2 cellular contexts compared by ENCODE assay signal in the genomic region with DNA sequence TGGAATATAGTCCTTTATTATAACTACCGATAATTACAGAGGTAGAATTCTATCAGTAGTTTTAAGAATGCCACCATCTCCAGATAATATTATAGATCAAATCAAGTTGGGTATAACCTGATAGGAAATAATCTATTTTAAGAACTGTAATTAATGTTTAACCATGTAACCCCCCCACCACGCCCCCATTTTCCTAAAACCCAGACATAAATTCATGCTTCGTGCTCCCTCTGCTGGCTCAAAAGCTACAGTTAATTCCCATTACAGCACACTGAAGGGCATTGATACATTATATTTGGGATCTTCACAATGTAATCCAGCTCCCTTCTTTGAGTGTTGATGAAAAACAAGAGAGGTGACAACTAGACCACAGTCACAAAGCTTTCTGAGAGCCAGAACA.
TF ChIP-seq lines count a peak whose summit lies in the region.

No MANE protein-coding gene starts in this region.

TF ChIP-seq in GM12878, 131 proteins besides CTCF, POLR2A, EP300 and RAD21 (continued from another document):
- TF ChIP-seq ZNF217 (IDR thresholded peaks at IDR 0.05) (no peak), NFYA (IDR thresholded peaks at IDR 0.05; ENCODE audit: borderline replicate concordance, low read depth, low read length) (no peak), HCFC1 (IDR thresholded peaks at IDR 0.05; ENCODE audit: low read length) (no peak), SUPT20H (IDR thresholded peaks at IDR 0.05; ENCODE audit: borderline replicate concordance, control insufficient read depth, low read depth, low read length) (no peak), CBX3 (IDR thresholded peaks at IDR 0.05; ENCODE audit: borderline replicate concordance, low read depth) (no peak), SMC3 (IDR thresholded peaks at IDR 0.05; ENCODE audit: borderline replicate concordance, low read length) (peak; percentile 75; the same call in 1 of the 2 replicates), SREBF2 (IDR thresholded peaks at IDR 0.05; ENCODE audit: low read length) (no peak), MXI1 (IDR thresholded peaks at IDR 0.05; ENCODE audit: low read depth, low read length) (no peak), YY1 (IDR thresholded peaks at IDR 0.05; ENCODE audit: low read depth, low read length) (0 out of 2 replicates have a peak, but pooled peaks have one; percentile 21), STAT1 (conservative IDR thresholded peaks at IDR 0.05) (no peak), SRF (IDR thresholded peaks at IDR 0.05; ENCODE audit: low read depth in 2 of 2, low read length in 2 of 2) (no peak), JUNB (IDR thresholded peaks at IDR 0.05) (no peak)
- TF ChIP-seq, protein P1, sequence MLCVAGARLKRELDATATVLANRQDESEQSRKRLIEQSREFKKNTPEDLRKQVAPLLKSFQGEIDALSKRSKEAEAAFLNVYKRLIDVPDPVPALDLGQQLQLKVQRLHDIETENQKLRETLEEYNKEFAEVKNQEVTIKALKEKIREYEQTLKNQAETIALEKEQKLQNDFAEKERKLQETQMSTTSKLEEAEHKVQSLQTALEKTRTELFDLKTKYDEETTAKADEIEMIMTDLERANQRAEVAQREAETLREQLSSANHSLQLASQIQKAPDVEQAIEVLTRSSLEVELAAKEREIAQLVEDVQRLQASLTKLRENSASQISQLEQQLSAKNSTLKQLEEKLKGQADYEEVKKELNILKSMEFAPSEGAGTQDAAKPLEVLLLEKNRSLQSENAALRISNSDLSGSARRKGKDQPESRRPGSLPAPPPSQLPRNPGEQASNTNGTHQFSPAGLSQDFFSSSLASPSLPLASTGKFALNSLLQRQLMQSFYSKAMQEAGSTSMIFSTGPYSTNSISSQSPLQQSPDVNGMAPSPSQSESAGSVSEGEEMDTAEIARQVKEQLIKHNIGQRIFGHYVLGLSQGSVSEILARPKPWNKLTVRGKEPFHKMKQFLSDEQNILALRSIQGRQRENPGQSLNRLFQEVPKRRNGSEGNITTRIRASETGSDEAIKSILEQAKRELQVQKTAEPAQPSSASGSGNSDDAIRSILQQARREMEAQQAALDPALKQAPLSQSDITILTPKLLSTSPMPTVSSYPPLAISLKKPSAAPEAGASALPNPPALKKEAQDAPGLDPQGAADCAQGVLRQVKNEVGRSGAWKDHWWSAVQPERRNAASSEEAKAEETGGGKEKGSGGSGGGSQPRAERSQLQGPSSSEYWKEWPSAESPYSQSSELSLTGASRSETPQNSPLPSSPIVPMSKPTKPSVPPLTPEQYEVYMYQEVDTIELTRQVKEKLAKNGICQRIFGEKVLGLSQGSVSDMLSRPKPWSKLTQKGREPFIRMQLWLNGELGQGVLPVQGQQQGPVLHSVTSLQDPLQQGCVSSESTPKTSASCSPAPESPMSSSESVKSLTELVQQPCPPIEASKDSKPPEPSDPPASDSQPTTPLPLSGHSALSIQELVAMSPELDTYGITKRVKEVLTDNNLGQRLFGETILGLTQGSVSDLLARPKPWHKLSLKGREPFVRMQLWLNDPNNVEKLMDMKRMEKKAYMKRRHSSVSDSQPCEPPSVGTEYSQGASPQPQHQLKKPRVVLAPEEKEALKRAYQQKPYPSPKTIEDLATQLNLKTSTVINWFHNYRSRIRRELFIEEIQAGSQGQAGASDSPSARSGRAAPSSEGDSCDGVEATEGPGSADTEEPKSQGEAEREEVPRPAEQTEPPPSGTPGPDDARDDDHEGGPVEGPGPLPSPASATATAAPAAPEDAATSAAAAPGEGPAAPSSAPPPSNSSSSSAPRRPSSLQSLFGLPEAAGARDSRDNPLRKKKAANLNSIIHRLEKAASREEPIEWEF (IDR thresholded peaks at IDR 0.05; ENCODE audit: insufficient replicate concordance, low read depth, low read length), result no peak

TF ChIP-seq in liver, 16 proteins besides CTCF, POLR2A, EP300 and RAD21:
- TF ChIP-seq, protein P2, sequence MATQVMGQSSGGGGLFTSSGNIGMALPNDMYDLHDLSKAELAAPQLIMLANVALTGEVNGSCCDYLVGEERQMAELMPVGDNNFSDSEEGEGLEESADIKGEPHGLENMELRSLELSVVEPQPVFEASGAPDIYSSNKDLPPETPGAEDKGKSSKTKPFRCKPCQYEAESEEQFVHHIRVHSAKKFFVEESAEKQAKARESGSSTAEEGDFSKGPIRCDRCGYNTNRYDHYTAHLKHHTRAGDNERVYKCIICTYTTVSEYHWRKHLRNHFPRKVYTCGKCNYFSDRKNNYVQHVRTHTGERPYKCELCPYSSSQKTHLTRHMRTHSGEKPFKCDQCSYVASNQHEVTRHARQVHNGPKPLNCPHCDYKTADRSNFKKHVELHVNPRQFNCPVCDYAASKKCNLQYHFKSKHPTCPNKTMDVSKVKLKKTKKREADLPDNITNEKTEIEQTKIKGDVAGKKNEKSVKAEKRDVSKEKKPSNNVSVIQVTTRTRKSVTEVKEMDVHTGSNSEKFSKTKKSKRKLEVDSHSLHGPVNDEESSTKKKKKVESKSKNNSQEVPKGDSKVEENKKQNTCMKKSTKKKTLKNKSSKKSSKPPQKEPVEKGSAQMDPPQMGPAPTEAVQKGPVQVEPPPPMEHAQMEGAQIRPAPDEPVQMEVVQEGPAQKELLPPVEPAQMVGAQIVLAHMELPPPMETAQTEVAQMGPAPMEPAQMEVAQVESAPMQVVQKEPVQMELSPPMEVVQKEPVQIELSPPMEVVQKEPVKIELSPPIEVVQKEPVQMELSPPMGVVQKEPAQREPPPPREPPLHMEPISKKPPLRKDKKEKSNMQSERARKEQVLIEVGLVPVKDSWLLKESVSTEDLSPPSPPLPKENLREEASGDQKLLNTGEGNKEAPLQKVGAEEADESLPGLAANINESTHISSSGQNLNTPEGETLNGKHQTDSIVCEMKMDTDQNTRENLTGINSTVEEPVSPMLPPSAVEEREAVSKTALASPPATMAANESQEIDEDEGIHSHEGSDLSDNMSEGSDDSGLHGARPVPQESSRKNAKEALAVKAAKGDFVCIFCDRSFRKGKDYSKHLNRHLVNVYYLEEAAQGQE (IDR thresholded peaks at IDR 0.05), result no peak
- TF ChIP-seq NR2F2 (IDR thresholded peaks at IDR 0.05) (no peak), JUND (IDR thresholded peaks at IDR 0.05) (no peak), FOXA2 (IDR thresholded peaks at IDR 0.05) (no peak), FOXA1 (IDR thresholded peaks at IDR 0.05) (no peak), HNF4G (IDR thresholded peaks at IDR 0.05) (no peak), HNF4A (conservative IDR thresholded peaks at IDR 0.05) (no peak), SP1 (IDR thresholded peaks at IDR 0.05) (no peak), RXRA (IDR thresholded peaks at IDR 0.05) (no peak), TAF1 (conservative IDR thresholded peaks at IDR 0.05) (no peak), YY1 (IDR thresholded peaks at IDR 0.05) (no peak), GABPA (IDR thresholded peaks at IDR 0.05 in 1 of 2, conservative IDR thresholded peaks at IDR 0.05 in 1 of 2) (no peak), EGR1 (IDR thresholded peaks at IDR 0.05; ENCODE audit: low read depth in 2 of 2) (no peak)
- TF ChIP-seq, protein P3, sequence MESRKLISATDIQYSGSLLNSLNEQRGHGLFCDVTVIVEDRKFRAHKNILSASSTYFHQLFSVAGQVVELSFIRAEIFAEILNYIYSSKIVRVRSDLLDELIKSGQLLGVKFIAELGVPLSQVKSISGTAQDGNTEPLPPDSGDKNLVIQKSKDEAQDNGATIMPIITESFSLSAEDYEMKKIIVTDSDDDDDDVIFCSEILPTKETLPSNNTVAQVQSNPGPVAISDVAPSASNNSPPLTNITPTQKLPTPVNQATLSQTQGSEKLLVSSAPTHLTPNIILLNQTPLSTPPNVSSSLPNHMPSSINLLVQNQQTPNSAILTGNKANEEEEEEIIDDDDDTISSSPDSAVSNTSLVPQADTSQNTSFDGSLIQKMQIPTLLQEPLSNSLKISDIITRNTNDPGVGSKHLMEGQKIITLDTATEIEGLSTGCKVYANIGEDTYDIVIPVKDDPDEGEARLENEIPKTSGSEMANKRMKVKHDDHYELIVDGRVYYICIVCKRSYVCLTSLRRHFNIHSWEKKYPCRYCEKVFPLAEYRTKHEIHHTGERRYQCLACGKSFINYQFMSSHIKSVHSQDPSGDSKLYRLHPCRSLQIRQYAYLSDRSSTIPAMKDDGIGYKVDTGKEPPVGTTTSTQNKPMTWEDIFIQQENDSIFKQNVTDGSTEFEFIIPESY (IDR thresholded peaks at IDR 0.05), result no peak
- TF ChIP-seq, protein P4, sequence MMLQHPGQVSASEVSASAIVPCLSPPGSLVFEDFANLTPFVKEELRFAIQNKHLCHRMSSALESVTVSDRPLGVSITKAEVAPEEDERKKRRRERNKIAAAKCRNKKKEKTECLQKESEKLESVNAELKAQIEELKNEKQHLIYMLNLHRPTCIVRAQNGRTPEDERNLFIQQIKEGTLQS (IDR thresholded peaks at IDR 0.05), result no peak
- TF ChIP-seq, protein P5, sequence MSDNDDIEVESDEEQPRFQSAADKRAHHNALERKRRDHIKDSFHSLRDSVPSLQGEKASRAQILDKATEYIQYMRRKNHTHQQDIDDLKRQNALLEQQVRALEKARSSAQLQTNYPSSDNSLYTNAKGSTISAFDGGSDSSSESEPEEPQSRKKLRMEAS (IDR thresholded peaks at IDR 0.05), result no peak
